ENCODE assay signal across 30 cellular contexts in the genomic region with DNA sequence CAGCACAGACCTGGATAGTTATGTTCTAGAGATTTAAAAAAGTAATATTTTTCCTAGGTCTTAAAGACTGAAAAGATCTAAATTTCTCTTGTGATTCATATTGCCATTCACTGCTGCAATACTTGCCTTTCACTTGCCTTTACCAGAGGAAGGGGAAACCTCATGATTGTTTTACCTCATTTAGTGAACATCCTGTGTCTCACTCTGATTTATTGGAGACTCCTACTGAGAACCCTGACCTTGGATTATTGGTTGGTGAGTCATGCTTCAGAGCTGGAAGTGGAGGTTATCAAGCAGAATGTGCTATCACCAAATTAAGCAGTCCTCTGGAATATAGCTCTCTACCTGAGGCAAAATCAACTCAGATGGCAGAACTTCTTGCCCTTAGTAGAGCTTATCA.
DNase-seq lines count a peak whose midpoint lies in the region; ATAC-seq, FAIRE-seq and TF ChIP-seq lines count a peak whose summit lies in the region.
"Had no signal": no experiment of that assay in that cellular context is flagged by ENCODE, and none has a peak within 500 bp of the region (broad histone marks: within the 10 kb centered on the region; RNA-seq: fewer than 3 reads in every experiment).

No MANE protein-coding gene starts in this region.

- TF ChIP-seq POLR2A in breast epithelium (IDR thresholded peaks at IDR 0.05): no peak

- H3K36me3 Mint-ChIP-seq in MCF 10A (ENCODE audit: insufficient read depth, unreplicated experiment): no peaks in the 10 kb centered on the region
- H3K36me3 Mint-ChIP-seq: natural killer cell treated with Interleukin-12 subunit alpha and Interleukin-12 subunit beta and Interleukin-15 and Interleukin-18, amount 100 ng/mL, for 72 hours had no signal

- DNase-seq in MCF 10A (ENCODE audit: unreplicated experiment): peak; percentile 40
- no peak for DNase-seq in breast epithelium (ENCODE audit: low spot score in 2 of 2)
- DNase-seq in SW480 (ENCODE audit: low spot score): peak; percentile 11
- DNase-seq in glomerular endothelial cell (ENCODE audit: extremely low read depth, low read depth, low spot score): peak; percentile 2
- DNase-seq in foreskin keratinocyte: no peak
- DNase-seq in GM19239 (ENCODE audit: insufficient read length, low spot score): no peak
- DNase-seq in left ventricle myocardium superior: no peak
- DNase-seq in SHP77 treated with DMSO at 0.1 percent for 48 hours (lab: John Stamatoyannopoulos, UW): no peak
- DNase-seq: activated CD4-positive, CD25-positive, alpha-beta regulatory T cell treated with anti-CD3 and anti-CD28 coated beads, Interleukin-2, amount 50 U/mL, for 72 hours; activated CD8-positive, alpha-beta T cell treated with anti-CD3 and anti-CD28 coated beads, Interleukin-2, amount 10 ng/mL, durations not matched to agents 7 days and 5 days; activated gamma-delta T cell treated with Interleukin-2 at 50 U/mL for 16 hours; brain microvascular endothelial cell; DMS79 treated with DMSO at 0.1 percent for 48 hours; foreskin melanocyte; GOT3; hypothalamus; midbrain; NCI-H510A treated with DMSO at 0.1 percent for 48 hours; NK-92 treated with Interleukin-12 subunit alpha and Interleukin-12 subunit beta, amount 100 ng/mL, for 24 hours; ovary; right cardiac atrium; stimulated activated CD4-positive, alpha-beta T cell treated with anti-CD3 and anti-CD28 coated beads, Interleukin-12 subunit alpha, Interleukin-12 subunit beta, amount 100 ng/mL, for 4 hours; stimulated activated naive CD8-positive, alpha-beta T cell treated with anti-CD3 and anti-CD28 coated beads, Interleukin-15, amount 100 ng/mL, for 72 hours; tibial artery had no signal

- no peak overlapping the region for H3K4me3 ChIP-seq in breast epithelium
- H3K4me3 ChIP-seq: ovary, tibial artery had no signal

- no peaks in the 10 kb centered on the region for H3K9me3 ChIP-seq in breast epithelium
- H3K9me3 ChIP-seq: ovary, tibial artery had no signal

- no peak for TF ChIP-seq CTCF in MCF 10A (IDR thresholded peaks at IDR 0.05; ENCODE audit: unreplicated experiment)
- TF ChIP-seq CTCF in breast epithelium (IDR thresholded peaks at IDR 0.05): no peak
- no peak for TF ChIP-seq CTCF in foreskin keratinocyte (conservative IDR thresholded peaks at IDR 0.05)

- intact Hi-C loops in MCF 10A (cut with micrococcal nuclease): no loop called here
- intact Hi-C loops in breast epithelium (cut with DNase I; ENCODE audit: low total_unique reads): no loop called here
- intact Hi-C loops in left ventricle myocardium superior (cut with micrococcal nuclease): no loop called here

- H3K36me3 ChIP-seq in breast epithelium: no peaks in the 10 kb centered on the region
- H3K36me3 ChIP-seq: brain microvascular endothelial cell, ovary, tibial artery had no signal

- H3K9me3 Mint-ChIP-seq in MCF 10A (ENCODE audit: unreplicated experiment): peaks cover 8% of the 10 kb centered on the region
- H3K9me3 Mint-ChIP-seq: dendritic cell treated with granulocyte-macrophage colony-stimulating factor and Interleukin-4, amounts not matched to agents 40 ng/mL and 50 ng/mL, for 4 days; natural killer cell treated with Interleukin-12 subunit alpha and Interleukin-12 subunit beta and Interleukin-15 and Interleukin-18, amount 100 ng/mL, for 72 hours; stimulated activated naive CD8-positive, alpha-beta T cell treated with anti-CD3 and anti-CD28 coated beads, Interleukin-15, amount 100 ng/mL, for 72 hours had no signal

- peaks cover 21% of the 10 kb centered on the region for H3K4me1 Mint-ChIP-seq in MCF 10A (ENCODE audit: insufficient read depth, unreplicated experiment)
- H3K4me1 Mint-ChIP-seq: B cell; stimulated activated naive CD8-positive, alpha-beta T cell treated with anti-CD3 and anti-CD28 coated beads, Interleukin-15, amount 100 ng/mL, for 72 hours had no signal

- ATAC-seq in foreskin keratinocyte (no peak), left ventricle myocardium superior (no peak)
- ATAC-seq: activated CD8-positive, alpha-beta T cell treated with anti-CD3 and anti-CD28 coated beads, Interleukin-2, amount 10 ng/mL, durations not matched to agents 7 days and 5 days; HepG2; natural killer cell treated with Interleukin-12 subunit alpha and Interleukin-12 subunit beta and Interleukin-15 and Interleukin-18, amount 100 ng/mL, for 72 hours; Panc1; right cardiac atrium; stimulated activated naive CD8-positive, alpha-beta T cell treated with anti-CD3 and anti-CD28 coated beads, Interleukin-15, amount 100 ng/mL, for 72 hours had no signal

- H3K4me1 ChIP-seq in breast epithelium: no peaks in the 10 kb centered on the region
- H3K4me1 ChIP-seq in foreskin keratinocyte: no peaks in the 10 kb centered on the region
- H3K4me1 ChIP-seq: tibial artery had no signal

- FAIRE-seq in GM19239 (lab: Jason Lieb, UNC): no peak
- FAIRE-seq: HepG2 had no signal

- no peak overlapping the region for H3K27ac Mint-ChIP-seq in MCF 10A (ENCODE audit: low read depth, unreplicated experiment)
- H3K27ac Mint-ChIP-seq: activated CD8-positive, alpha-beta T cell treated with anti-CD3 and anti-CD28 coated beads, Interleukin-2, amount 10 ng/mL, durations not matched to agents 7 days and 5 days; B cell; dendritic cell treated with granulocyte-macrophage colony-stimulating factor and Interleukin-4, amounts not matched to agents 40 ng/mL and 50 ng/mL, for 4 days; natural killer cell treated with Interleukin-12 subunit alpha and Interleukin-12 subunit beta and Interleukin-15 and Interleukin-18, amount 100 ng/mL, for 72 hours; stimulated activated naive CD8-positive, alpha-beta T cell treated with anti-CD3 and anti-CD28 coated beads, Interleukin-15, amount 100 ng/mL, for 72 hours had no signal

- no peak overlapping the region for H3K27ac ChIP-seq in breast epithelium
- no peak overlapping the region for H3K27ac ChIP-seq in foreskin keratinocyte
- H3K27ac ChIP-seq: 22Rv1, brain microvascular endothelial cell, ovary, tibial artery had no signal

- POLR2A ChIA-PET in MCF 10A (lab: Yijun Ruan, JAX): no interaction called here

- CTCF ChIA-PET in MCF 10A (lab: Yijun Ruan, JAX): interaction anchor here (0.6 kb wide), 1 partner anchor 286 kb away, joined by 3 read pairs; no protein-coding TSS in a partner anchor

- no TSS peak for BruUV-seq in MCF 10A (replicated peaks; lab: Mats Ljungman, UMichigan)

- H3K27me3 Mint-ChIP-seq in MCF 10A (ENCODE audit: insufficient read depth, unreplicated experiment): no peaks in the 10 kb centered on the region
- H3K27me3 Mint-ChIP-seq: B cell; dendritic cell treated with granulocyte-macrophage colony-stimulating factor and Interleukin-4, amounts not matched to agents 40 ng/mL and 50 ng/mL, for 4 days; natural killer cell treated with Interleukin-12 subunit alpha and Interleukin-12 subunit beta and Interleukin-15 and Interleukin-18, amount 100 ng/mL, for 72 hours; stimulated activated naive CD8-positive, alpha-beta T cell treated with anti-CD3 and anti-CD28 coated beads, Interleukin-15, amount 100 ng/mL, for 72 hours had no signal

- H3K4me3 Mint-ChIP-seq in MCF 10A (ENCODE audit: unreplicated experiment): no peak overlapping the region
- H3K4me3 Mint-ChIP-seq: activated CD8-positive, alpha-beta T cell treated with anti-CD3 and anti-CD28 coated beads, Interleukin-2, amount 10 ng/mL, durations not matched to agents 7 days and 5 days; B cell; dendritic cell treated with granulocyte-macrophage colony-stimulating factor and Interleukin-4, amounts not matched to agents 40 ng/mL and 50 ng/mL, for 4 days; natural killer cell treated with Interleukin-12 subunit alpha and Interleukin-12 subunit beta and Interleukin-15 and Interleukin-18, amount 100 ng/mL, for 72 hours; stimulated activated naive CD8-positive, alpha-beta T cell treated with anti-CD3 and anti-CD28 coated beads, Interleukin-15, amount 100 ng/mL, for 72 hours had no signal

- H3K27me3 ChIP-seq in breast epithelium (no peaks in the 10 kb centered on the region), foreskin keratinocyte (no peaks in the 10 kb centered on the region)
- H3K27me3 ChIP-seq: brain microvascular endothelial cell, ovary, tibial artery had no signal

Comparison
In these comparisons a context has a peak if more than half of its experiments do, and no peak if none do; other contexts are left out.
1. DNase-seq: peak in MCF 10A (single experiment), SW480 (single experiment) and glomerular endothelial cell (single experiment); none in breast epithelium (0 of 2), foreskin keratinocyte (0 of 2), GM19239 (single experiment), left ventricle myocardium superior (single experiment) and SHP77 treated with DMSO at 0.1 percent for 48 hours (single experiment).